ENCODE assay signal across 8 cellular contexts in the genomic region with DNA sequence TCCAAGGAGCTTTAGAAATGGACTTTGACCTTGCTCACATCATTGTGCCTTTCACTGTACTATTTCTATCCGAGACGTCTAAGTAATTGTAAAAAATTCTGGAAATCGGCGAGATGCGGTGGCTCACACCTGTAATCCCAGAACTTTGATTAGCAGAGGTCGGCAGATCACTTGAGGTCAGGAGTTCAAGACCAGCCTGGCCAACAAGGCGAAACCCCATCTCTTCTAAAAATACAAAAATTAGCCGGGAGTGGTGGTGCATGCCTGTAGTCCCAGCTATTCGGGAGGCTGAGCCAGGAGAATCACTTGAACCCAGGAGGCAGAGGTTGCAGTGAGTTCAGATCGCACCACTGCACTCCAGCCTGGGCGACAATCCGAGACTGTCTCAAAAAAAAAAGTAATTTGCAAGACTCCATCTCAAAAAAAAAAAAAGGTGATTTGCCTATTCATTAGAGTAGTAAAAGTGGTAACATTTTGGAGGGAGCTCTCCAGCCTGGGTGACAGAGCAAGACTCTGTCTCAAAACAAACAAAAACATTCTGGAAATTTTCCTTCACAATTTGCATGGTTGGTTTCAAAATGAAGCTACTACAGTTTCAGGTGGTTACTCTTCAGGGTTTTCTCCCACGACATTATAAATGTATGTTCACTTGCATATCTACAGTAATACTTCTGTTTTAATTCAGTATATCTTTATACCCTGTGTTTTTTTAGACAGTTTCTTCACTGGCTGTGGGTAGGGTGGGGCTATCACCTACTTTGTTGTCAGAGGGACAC. TPM values are rescaled to one million over a fixed set of nuclear protein-coding genes. Genes with fewer than 3 reads are reported as not detected.
DNase-seq lines count a peak whose midpoint lies in the region; ATAC-seq and TF ChIP-seq lines count a peak whose summit lies in the region.
"Not testable (repeated sequence)": the region's sequence is repeated elsewhere in the genome, so short reads cannot be mapped to it uniquely, and the experiment has no call there.

No MANE protein-coding gene starts in this region.

- CTCF ChIA-PET in activated CD8-positive, alpha-beta memory T cell treated with anti-CD3 and anti-CD28 coated beads, Interleukin-2, amount 10 ng/mL, durations not matched to agents 7 days and 5 days (lab: Charles Lee) = interaction anchor here (0.7 to 3.1 kb wide), 7 partner anchors 10 to 407 kb away, joined by 3 to 15 read pairs (median 4); no protein-coding TSS in a partner anchor

- ATAC-seq in GM19025 (IDR thresholded peaks at IDR 0.05; ENCODE audit: low read depth, unreplicated experiment) (peak; percentile 87), GM21381 (IDR thresholded peaks at IDR 0.05; ENCODE audit: unreplicated experiment) (peak; percentile 91), HG02678 (IDR thresholded peaks at IDR 0.05; ENCODE audit: unreplicated experiment) (peak; percentile 92), HG03097 (IDR thresholded peaks at IDR 0.05; ENCODE audit: low FRiP score, unreplicated experiment) (peak; percentile 65), HG03558 (IDR thresholded peaks at IDR 0.05; ENCODE audit: extremely low read depth, unreplicated experiment) (peak; percentile 87)
- ATAC-seq in activated CD8-positive, alpha-beta memory T cell treated with anti-CD3 and anti-CD28 coated beads, Interleukin-2, amount 10 ng/mL, durations not matched to agents 7 days and 5 days = peak; percentile 69
- ATAC-seq in stimulated activated naive CD8-positive, alpha-beta T cell treated with anti-CD3 and anti-CD28 coated beads, Interleukin-15, Interleukin-2, amounts not matched to agents 100 U/mL and 50 U/mL, for 24 hours = peak; percentile 74

- in situ Hi-C loops in GM13977 (cut with MboI; ENCODE audit: low pct_unique_long_range_greater_than_20kb, low sequenced_read_pairs, unreplicated experiment) = loop anchor here (25.0 kb wide), 1 partner anchor 407 kb away; a partner anchor contains a TSS

- not testable (repeated sequence) for H3K27me3 Mint-ChIP-seq in activated CD8-positive, alpha-beta memory T cell treated with anti-CD3 and anti-CD28 coated beads, Interleukin-2, amount 10 ng/mL, durations not matched to agents 7 days and 5 days

- H3K27ac Mint-ChIP-seq in activated CD8-positive, alpha-beta memory T cell treated with anti-CD3 and anti-CD28 coated beads, Interleukin-2, amount 10 ng/mL, durations not matched to agents 7 days and 5 days = not testable (repeated sequence)

- DNase-seq in GM13977 (ENCODE audit: low spot score) = peak; percentile 78
- not testable (repeated sequence) for DNase-seq in activated CD8-positive, alpha-beta memory T cell treated with anti-CD3 and anti-CD28 coated beads, Interleukin-2, amount 10 ng/mL, durations not matched to agents 7 days and 5 days; stimulated activated naive CD8-positive, alpha-beta T cell treated with anti-CD3 and anti-CD28 coated beads, Interleukin-15, Interleukin-2, amounts not matched to agents 100 U/mL and 50 U/mL, for 24 hours

- TF ChIP-seq CTCF in GM13977 (IDR thresholded peaks at IDR 0.05; ENCODE audit: extremely low read depth, insufficient read depth, missing control alignments) = not testable (repeated sequence)

- peaks cover 25% of the 10 kb centered on the region for H3K4me1 Mint-ChIP-seq in activated CD8-positive, alpha-beta memory T cell treated with anti-CD3 and anti-CD28 coated beads, Interleukin-2, amount 10 ng/mL, durations not matched to agents 7 days and 5 days

- H3K36me3 Mint-ChIP-seq in activated CD8-positive, alpha-beta memory T cell treated with anti-CD3 and anti-CD28 coated beads, Interleukin-2, amount 10 ng/mL, durations not matched to agents 7 days and 5 days = peaks cover 17% of the 10 kb centered on the region

- H3K4me3 Mint-ChIP-seq in activated CD8-positive, alpha-beta memory T cell treated with anti-CD3 and anti-CD28 coated beads, Interleukin-2, amount 10 ng/mL, durations not matched to agents 7 days and 5 days = not testable (repeated sequence)

- H3K9me3 Mint-ChIP-seq in activated CD8-positive, alpha-beta memory T cell treated with anti-CD3 and anti-CD28 coated beads, Interleukin-2, amount 10 ng/mL, durations not matched to agents 7 days and 5 days (ENCODE audit: low read depth) = not testable (repeated sequence)

RNA-seq across cellular contexts. Expression of a gene that starts 15.3 kb away (rescaled TPM):
- 1 to 10 TPM; 1.4 to 2.4 TPM for total RNA-seq in activated CD8-positive, alpha-beta memory T cell treated with anti-CD3 and anti-CD28 coated beads, Interleukin-2, amount 10 ng/mL, durations not matched to agents 7 days and 5 days

RNA-seq across cellular contexts. Expression of a gene that starts 42.5 kb away (rescaled TPM):
- 10 to 100 TPM; 20.5 to 20.7 TPM for total RNA-seq in activated CD8-positive, alpha-beta memory T cell treated with anti-CD3 and anti-CD28 coated beads, Interleukin-2, amount 10 ng/mL, durations not matched to agents 7 days and 5 days
